Comparison of ENCODE assay signal across 8 cellular contexts in the genomic region with DNA sequence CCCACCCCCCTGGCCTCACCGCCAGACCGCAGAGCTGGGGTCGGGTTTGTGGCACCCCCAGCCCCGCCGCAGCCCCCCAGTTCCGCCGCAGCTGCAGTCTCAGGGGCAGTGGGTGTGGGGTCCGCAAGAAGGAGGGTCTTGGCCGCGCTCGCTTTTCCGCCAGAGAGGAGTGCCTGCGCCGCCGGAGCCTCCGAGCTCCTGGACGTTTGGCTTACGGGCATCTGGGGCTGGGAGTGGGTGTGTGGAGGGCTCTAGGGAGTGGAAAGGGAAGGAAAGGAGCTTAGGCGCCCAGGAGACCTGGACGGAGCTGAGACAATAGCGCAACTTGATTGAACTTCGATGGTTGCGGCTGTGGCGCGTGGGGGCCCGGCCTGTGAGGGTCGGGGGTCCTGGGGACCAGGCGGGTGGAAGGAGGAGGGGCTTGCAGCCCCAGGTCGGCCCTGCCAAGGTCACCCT.
A peak's percentile ranks its signal among the peaks of the same experiment; 100 is the strongest.
DNase-seq lines count a peak whose midpoint lies in the region; ATAC-seq, FAIRE-seq and TF ChIP-seq lines count a peak whose summit lies in the region.

No MANE protein-coding gene starts in this region.

- peaks cover 2% of the 10 kb centered on the region for H3K9me1 ChIP-seq in keratinocyte (ENCODE audit: control insufficient read depth, extremely low read depth, insufficient read depth, low read length)

- peak overlapping the region; percentile 86 for H3K27ac ChIP-seq in astrocyte (ENCODE audit: low read depth, low read length)
- H3K27ac ChIP-seq in keratinocyte (ENCODE audit: control insufficient read depth, insufficient read depth, low read length): peak overlapping the region; percentile 45
- H3K27ac ChIP-seq in stomach: peak overlapping the region; percentile 23 to 86 (median 78)

- dilution Hi-C loops in keratinocyte (cut with MboI; ENCODE audit: extremely low pct_ligation_motif_present, low sequenced_read_pairs): no loop called here

- peak overlapping the region; percentile 96 for H3K27ac Mint-ChIP-seq in astrocyte (ENCODE audit: unreplicated experiment)

- TF ChIP-seq CTCF in astrocyte (IDR thresholded peaks at IDR 0.05; ENCODE audit: insufficient read depth, low read depth, low read length) (no peak), keratinocyte (optimal IDR thresholded peaks at IDR 0.05 in 1 of 3, IDR thresholded peaks at IDR 0.05 in 1 of 3, conservative IDR thresholded peaks at IDR 0.05 in 1 of 3; ENCODE audit: extremely low read depth in 1 of 3, insufficient read depth in 2 of 3, low read length in 3 of 3) (no peak), stomach (IDR thresholded peaks at IDR 0.05) (no peak)

- peaks cover 14% of the 10 kb centered on the region for H3K36me3 Mint-ChIP-seq in astrocyte (ENCODE audit: low read depth, unreplicated experiment)

- no peak overlapping the region for H2AFZ ChIP-seq in astrocyte (ENCODE audit: low read depth, low read length)
- H2AFZ ChIP-seq in keratinocyte (ENCODE audit: control insufficient read depth, low read length): peak overlapping the region; percentile 60

- H3K79me2 ChIP-seq in astrocyte (ENCODE audit: insufficient read depth, low read length) (peaks cover 100% of the 10 kb centered on the region), keratinocyte (ENCODE audit: control insufficient read depth, insufficient read depth, low read length) (peaks cover 61% of the 10 kb centered on the region)

- peaks cover 74% of the 10 kb centered on the region for H3K4me1 ChIP-seq in astrocyte (ENCODE audit: insufficient read depth, low read length)
- peaks cover 49% of the 10 kb centered on the region for H3K4me1 ChIP-seq in keratinocyte (ENCODE audit: control insufficient read depth, extremely low read depth, insufficient read depth, low read length)
- peaks cover 15 to 56% (median 46%) of the 10 kb centered on the region in 4 donors for H3K4me1 ChIP-seq in stomach

- H3K4me1 Mint-ChIP-seq in astrocyte (ENCODE audit: low read depth, unreplicated experiment): peaks cover 66% of the 10 kb centered on the region

- H4K20me1 ChIP-seq in astrocyte (ENCODE audit: insufficient read depth, low read length): peaks cover 82% of the 10 kb centered on the region
- no peaks in the 10 kb centered on the region for H4K20me1 ChIP-seq in keratinocyte (ENCODE audit: control insufficient read depth, extremely low read depth, insufficient read depth, low read length)

- H3K4me3 ChIP-seq in astrocyte (ENCODE audit: insufficient read depth, low read depth, low read length) (peak overlapping the region; percentile 67), keratinocyte (ENCODE audit: control insufficient read depth in 2 of 3, extremely low read depth in 1 of 3, insufficient read depth in 2 of 3, low read depth in 1 of 3, low read length in 3 of 3) (peak overlapping the region; percentile 83 to 90 (median 84)), stomach (peak overlapping the region; percentile 62 to 77 (median 72))

- WGBS in stomach, 5 donors: 2 to 12% (median 7%) methylated on average over 23 to 29 of the region's 29 CpGs

- H3K9ac ChIP-seq in astrocyte (ENCODE audit: low read length) (peak overlapping the region; percentile 86), keratinocyte (ENCODE audit: control insufficient read depth, extremely low read depth, insufficient read depth, low read length) (peak overlapping the region; percentile 82)

- peaks cover 16% of the 10 kb centered on the region for H3K36me3 ChIP-seq in astrocyte (ENCODE audit: insufficient read depth, low read length)
- peaks cover 3 to 25% of the 10 kb centered on the region in 2 experiments for H3K36me3 ChIP-seq in keratinocyte (ENCODE audit: control insufficient read depth in 2 of 2, extremely low read depth in 1 of 2, insufficient read depth in 2 of 2, low read length in 2 of 2)
- H3K36me3 ChIP-seq in stomach: peaks cover 0 to 3% (median 0%) of the 10 kb centered on the region in 4 donors

- H3K27me3 ChIP-seq in astrocyte (ENCODE audit: insufficient read depth, low read length) (no peaks in the 10 kb centered on the region), keratinocyte (ENCODE audit: control insufficient read depth, extremely low read depth, insufficient read depth, low read length) (no peaks in the 10 kb centered on the region), stomach (peaks cover 0 to 18% (median 0%) of the 10 kb centered on the region in 3 donors)

- TF ChIP-seq EP300 in stomach (IDR thresholded peaks at IDR 0.05): no peak

- H3K9me3 ChIP-seq in astrocyte (ENCODE audit: insufficient read depth, low read depth, low read length) (no peaks in the 10 kb centered on the region), keratinocyte (ENCODE audit: control insufficient read depth, low read depth, low read length) (no peaks in the 10 kb centered on the region), stomach (no peaks in the 10 kb centered on the region)

- H3K4me3 Mint-ChIP-seq in astrocyte (ENCODE audit: unreplicated experiment): peak overlapping the region; percentile 99

- H3K4me2 ChIP-seq in astrocyte (ENCODE audit: low read length) (peak overlapping the region; percentile 91), keratinocyte (ENCODE audit: control insufficient read depth, extremely low read depth, insufficient read depth, low read depth, low read length) (peak overlapping the region; percentile 95)

- intact Hi-C loops in stomach (cut with DNase I; ENCODE audit: low total_unique reads): no loop called here

- FAIRE-seq in astrocyte (lab: Jason Lieb, UNC) (no peak), keratinocyte (lab: Jason Lieb, UNC) (no peak)

- TF ChIP-seq POLR2A in stomach (IDR thresholded peaks at IDR 0.05): no peak

- H3K9me3 Mint-ChIP-seq in astrocyte (ENCODE audit: unreplicated experiment): no peaks in the 10 kb centered on the region

- no peak for ATAC-seq in GM19023 (IDR thresholded peaks at IDR 0.05; ENCODE audit: unreplicated experiment)

- H3K27me3 Mint-ChIP-seq in astrocyte (ENCODE audit: low read depth, unreplicated experiment): no peaks in the 10 kb centered on the region

- DNase-seq in NCI-H748 (lab: John Stamatoyannopoulos, UW; ENCODE audit: unreplicated experiment): peak; percentile 12
- no peak for DNase-seq in NCI-H748 treated with DMSO at 0.1 percent for 48 hours (lab: John Stamatoyannopoulos, UW)
- no peak for DNase-seq in astrocyte (ENCODE audit: low read depth)
- no peak for DNase-seq in keratinocyte (ENCODE audit: low read depth, low spot score)
- no peak for DNase-seq in stomach
- DNase-seq in COLO829 (ENCODE audit: low spot score): no peak
- no peak for DNase-seq in GDM1 (lab: John Stamatoyannopoulos, UW)
